In genomic region chr2:160375802-160376469, GRCh38 we compare ENCODE assay signal across 11 cellular contexts.
DNase-seq lines count a peak whose midpoint lies in the region; ATAC-seq and TF ChIP-seq lines count a peak whose summit lies in the region.
"Had no signal": no experiment of that assay in that cellular context is flagged by ENCODE, and none has a peak within 500 bp of the region (broad histone marks: within the 10 kb centered on the region; RNA-seq: fewer than 3 reads in every experiment).

No MANE protein-coding gene starts in this region.

- H2AFZ ChIP-seq in MM.1S (ENCODE audit: low read length) (no peak overlapping the region), mesenchymal stem cell (ENCODE audit: low read depth, low read length) (no peak overlapping the region)

- H2BK15ac ChIP-seq in mesenchymal stem cell (ENCODE audit: low read depth, poor library complexity, severe bottlenecking): no peak overlapping the region

- 0 out of 2 replicates have a peak, but pooled peaks cover 1% of the 10 kb centered on the region for H3F3A ChIP-seq in MM.1S (ENCODE audit: insufficient read depth, low read length)

- H3K4me3 Mint-ChIP-seq in central memory CD8-positive, alpha-beta T cell: no peak overlapping the region

- no peak overlapping the region for H4K91ac ChIP-seq in mesenchymal stem cell (ENCODE audit: low read length)

- DNase-seq in AG10803 (ENCODE audit: low read depth) (peak; percentile 58), MM.1S (peak; percentile 35), mesenchymal stem cell (peak; percentile 69), GM03348 (ENCODE audit: low spot score) (no peak), C1 segment of cervical spinal cord (lab: John Stamatoyannopoulos, UW) (no peak), NCI-H1417 treated with DMSO at 0.1 percent for 48 hours (lab: John Stamatoyannopoulos, UW) (no peak)
- no peak for DNase-seq in central memory CD8-positive, alpha-beta T cell (ENCODE audit: low spot score in 2 of 2)
- no peak for DNase-seq in NK-92 treated with Interleukin-12 subunit alpha and Interleukin-12 subunit beta, amount 100 ng/mL, for 24 hours (lab: John Stamatoyannopoulos, UW)
- DNase-seq: activated CD8-positive, alpha-beta memory T cell treated with anti-CD3 and anti-CD28 coated beads, Interleukin-2, amount 50 U/mL, for 48 hours; NCI-H2227 treated with DMSO at 0.1 percent for 48 hours had no signal

- peak overlapping the region in 1 of 2 experiments; percentile 33 for H3K18ac ChIP-seq in mesenchymal stem cell (ENCODE audit: low read depth in 1 of 2, low read length in 2 of 2)

- H3K9ac ChIP-seq in MM.1S (ENCODE audit: low read length) (no peak overlapping the region), mesenchymal stem cell (ENCODE audit: low read length) (peak overlapping the region; percentile 60)

- H3K14ac ChIP-seq in mesenchymal stem cell (ENCODE audit: low read length in 2 of 2): no peak overlapping the region

- no peaks in the 10 kb centered on the region for H3K9me2 ChIP-seq in MM.1S (replicated peaks; ENCODE audit: insufficient read depth, low read length)

- no peak overlapping the region for H3K27ac ChIP-seq in MM.1S (ENCODE audit: low read length)
- H3K27ac ChIP-seq in mesenchymal stem cell (ENCODE audit: low read length, poor library complexity, severe bottlenecking): peak overlapping the region; percentile 79

- no peaks in the 10 kb centered on the region for H4K20me1 ChIP-seq in MM.1S (ENCODE audit: insufficient read depth, low read length)

- no peak overlapping the region for H4K8ac ChIP-seq in mesenchymal stem cell (ENCODE audit: low read length)

- H3K79me1 ChIP-seq in mesenchymal stem cell (replicated peaks; ENCODE audit: low read length, poor library complexity, severe bottlenecking): peaks cover 2% of the 10 kb centered on the region

- H3K9me3 Mint-ChIP-seq in central memory CD8-positive, alpha-beta T cell: no peaks in the 10 kb centered on the region

- no peak for ATAC-seq in central memory CD8-positive, alpha-beta T cell (replicated peaks; ENCODE audit: extremely low read depth, poor library complexity, severe bottlenecking)
- ATAC-seq: HCT116 had no signal

- H2BK5ac ChIP-seq in mesenchymal stem cell (ENCODE audit: low read depth, low read length, poor library complexity, severe bottlenecking): no peak overlapping the region

- peak overlapping the region; percentile 6 for H3K27ac Mint-ChIP-seq in central memory CD8-positive, alpha-beta T cell (ENCODE audit: low read depth)

- no peak overlapping the region for H2BK12ac ChIP-seq in mesenchymal stem cell (ENCODE audit: low read length in 2 of 2)

- peaks cover 2% of the 10 kb centered on the region for H3K36me3 Mint-ChIP-seq in central memory CD8-positive, alpha-beta T cell (ENCODE audit: insufficient read depth)

- H3K23ac ChIP-seq in mesenchymal stem cell (ENCODE audit: low read length in 2 of 2): no peak overlapping the region

- H3K4me2 ChIP-seq in MM.1S (ENCODE audit: low read depth, low read length): peak overlapping the region; percentile 28
- H3K4me2 ChIP-seq in mesenchymal stem cell (ENCODE audit: low read length, poor library complexity, severe bottlenecking): no peak overlapping the region

- peaks cover 77% of the 10 kb centered on the region for H3K4me1 Mint-ChIP-seq in central memory CD8-positive, alpha-beta T cell

- WGBS in mesenchymal stem cell: 28% methylated on average over 1 of the region's 2 CpGs

- no peaks in the 10 kb centered on the region for H3K27me3 Mint-ChIP-seq in central memory CD8-positive, alpha-beta T cell

- H3K4me3 ChIP-seq in AG10803 (ENCODE audit: low read length) (no peak overlapping the region), MM.1S (ENCODE audit: low read length) (no peak overlapping the region), mesenchymal stem cell (ENCODE audit: insufficient read depth in 1 of 2, low read depth in 1 of 2, low read length in 2 of 2) (peak overlapping the region in 1 of 2 experiments; percentile 22)

- no peak for TF ChIP-seq CTCF in AG10803 (conservative IDR thresholded peaks at IDR 0.05; ENCODE audit: low read length)
- TF ChIP-seq CTCF in MM.1S (IDR thresholded peaks at IDR 0.05; ENCODE audit: low read length): no peak

- H3K4me1 ChIP-seq in MM.1S (ENCODE audit: low read length) (peaks cover 19% of the 10 kb centered on the region), mesenchymal stem cell (ENCODE audit: control insufficient read depth, insufficient read depth, low read depth, low read length) (peaks cover 23% of the 10 kb centered on the region)

- no peak overlapping the region for H2AK5ac ChIP-seq in mesenchymal stem cell (ENCODE audit: low read length, severe bottlenecking)

- H3K9me3 ChIP-seq in MM.1S (replicated peaks; ENCODE audit: insufficient read depth, low read length): no peaks in the 10 kb centered on the region
- H3K9me3 ChIP-seq in mesenchymal stem cell (ENCODE audit: control insufficient read depth, low read length): no peaks in the 10 kb centered on the region

- H3K27me3 ChIP-seq in MM.1S (replicated peaks; ENCODE audit: insufficient read depth, low read length): no peaks in the 10 kb centered on the region
- no peaks in the 10 kb centered on the region for H3K27me3 ChIP-seq in mesenchymal stem cell (ENCODE audit: control insufficient read depth in 1 of 2, insufficient read depth in 1 of 2, low read length in 2 of 2)

- H3K36me3 ChIP-seq in MM.1S (replicated peaks; ENCODE audit: insufficient read depth, low read length): no peaks in the 10 kb centered on the region
- H3K36me3 ChIP-seq in mesenchymal stem cell (ENCODE audit: control insufficient read depth in 1 of 2, insufficient read depth in 2 of 2, low read depth in 1 of 2, low read length in 2 of 2): peaks cover 5 to 19% of the 10 kb centered on the region in 2 experiments

- no peak overlapping the region for H3K4ac ChIP-seq in mesenchymal stem cell (ENCODE audit: low read depth in 1 of 2, low read length in 2 of 2)

- no peak overlapping the region for H2BK120ac ChIP-seq in mesenchymal stem cell (ENCODE audit: low read depth, low read length)

- peaks cover 51% of the 10 kb centered on the region for H3K79me2 ChIP-seq in MM.1S (ENCODE audit: low read length)

Comparison
In these comparisons a context has a peak if more than half of its experiments do, and no peak if none do; other contexts are left out.
1. DNase-seq: peak in AG10803 (single experiment), MM.1S (single experiment) and mesenchymal stem cell (single experiment); none in central memory CD8-positive, alpha-beta T cell (0 of 2), GM03348 (single experiment), NK-92 treated with Interleukin-12 subunit alpha and Interleukin-12 subunit beta, amount 100 ng/mL, for 24 hours (single experiment), C1 segment of cervical spinal cord (0 of 14) and NCI-H1417 treated with DMSO at 0.1 percent for 48 hours (single experiment).